Comparison of ENCODE assay signal across 1 cellular context in genomic region chr4:98657531-98658286, GRCh38.
TF ChIP-seq lines count a peak whose summit lies in the region.

No MANE protein-coding gene starts in this region.

TF ChIP-seq in GM12878, 131 proteins besides CTCF, POLR2A, EP300 and RAD21 (continued from another document):
- TF ChIP-seq ZBTB33 (IDR thresholded peaks at IDR 0.05) (no peak), SMARCA5 (IDR thresholded peaks at IDR 0.05) (no peak), MTA2 (IDR thresholded peaks at IDR 0.05; ENCODE audit: low read depth) (no peak), CEBPZ (IDR thresholded peaks at IDR 0.05; ENCODE audit: low read depth, low read length) (no peak), RB1 (IDR thresholded peaks at IDR 0.05; ENCODE audit: borderline replicate concordance) (no peak), PBX3 (IDR thresholded peaks at IDR 0.05; ENCODE audit: insufficient replicate concordance, low read depth, low read length) (no peak), FOXK2 (IDR thresholded peaks at IDR 0.05) (no peak)
